In the genomic region with DNA sequence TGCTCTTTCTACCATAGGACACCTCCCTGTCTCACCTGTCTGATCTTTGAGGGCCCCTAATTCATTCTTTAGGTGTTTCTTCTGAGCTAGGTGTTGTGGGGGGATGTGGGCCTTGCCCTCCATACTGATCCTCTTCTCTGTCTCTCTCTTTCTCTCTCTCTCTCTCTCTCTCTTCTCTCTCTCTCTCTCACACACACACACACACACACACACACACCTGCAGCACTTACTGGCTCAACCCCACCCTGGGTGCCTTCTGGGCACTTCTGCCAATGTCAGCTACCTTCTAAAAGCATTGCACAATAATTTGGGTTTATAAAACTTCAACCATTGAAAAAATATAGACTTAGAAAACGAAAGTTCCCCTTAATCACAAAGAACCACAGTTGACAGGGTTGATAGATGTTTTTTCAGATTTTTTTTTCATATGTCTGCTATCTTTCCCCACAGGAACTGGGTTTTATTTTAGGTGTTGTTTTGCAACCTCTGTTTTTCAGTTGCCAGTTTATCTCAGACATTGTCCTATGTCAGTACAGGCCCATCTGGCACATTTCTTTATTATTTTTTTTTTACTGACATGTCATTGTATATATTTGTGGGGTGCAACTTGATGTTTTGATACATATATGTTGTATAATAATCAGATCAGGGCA, we compare ENCODE assay signal across 8 cellular contexts. TPM values are rescaled to one million over a fixed set of nuclear protein-coding genes. Genes with fewer than 3 reads are reported as not detected.
A peak's percentile ranks its signal among the peaks of the same experiment; 100 is the strongest.
DNase-seq lines count a peak whose midpoint lies in the region; ATAC-seq, FAIRE-seq and TF ChIP-seq lines count a peak whose summit lies in the region.

No MANE protein-coding gene starts in this region.

- intact Hi-C loops in activated B cell treated with CpG ODN at 0.5 μM for 24 hours (cut with micrococcal nuclease) (loop anchor here (1.0 kb wide), 8 partner anchors 12 to 395 kb away; partner anchors contain the start of genes SERINC3 and TTPAL), mucosa of descending colon (cut with DNase I, micrococcal nuclease) (no loop called here), ascending aorta (cut with DNase I) (loop anchor here (1.0 to 10.0 kb wide), 6 partner anchors 79 to 296 kb away; partner anchors contain the start of genes FITM2 and TTPAL)

- H3K27me3 Mint-ChIP-seq in activated B cell treated with CpG ODN at 0.5 μM for 24 hours: no peaks in the 10 kb centered on the region

- H3K27me3 ChIP-seq in liver (ENCODE audit: control insufficient read depth in 4 of 4, insufficient read depth in 4 of 4, low read length in 3 of 4) (no peaks in the 10 kb centered on the region), ascending aorta (no peaks in the 10 kb centered on the region)

- ATAC-seq in activated B cell treated with CpG ODN at 0.5 μM for 24 hours (ENCODE audit: low read depth) (no peak), mucosa of descending colon (no peak)

- 3% methylated on average over 1 of the region's 1 CpG for WGBS in liver

- H3K36me3 ChIP-seq in liver (ENCODE audit: control insufficient read depth in 4 of 4, insufficient read depth in 3 of 4, low read depth in 1 of 4, low read length in 3 of 4) (peaks cover 0 to 7% (median under 1%) of the 10 kb centered on the region in 4 donors), mucosa of descending colon (ENCODE audit: low read depth) (no peaks in the 10 kb centered on the region), ascending aorta (no peaks in the 10 kb centered on the region)

- H3K4me3 Mint-ChIP-seq in activated B cell treated with CpG ODN at 0.5 μM for 24 hours: no peak overlapping the region

- no peak overlapping the region for H3K4me3 ChIP-seq in liver (ENCODE audit: low read depth in 1 of 3, low read length in 3 of 3)
- H3K4me3 ChIP-seq in mucosa of descending colon: no peak overlapping the region
- H3K4me3 ChIP-seq in ascending aorta: no peak overlapping the region

- H3K9me3 ChIP-seq in liver (ENCODE audit: control insufficient read depth in 4 of 4, low read length in 3 of 4): no peaks in the 10 kb centered on the region
- no peaks in the 10 kb centered on the region for H3K9me3 ChIP-seq in mucosa of descending colon
- no peaks in the 10 kb centered on the region for H3K9me3 ChIP-seq in ascending aorta

- peak overlapping the region; percentile 93 for H3K27ac Mint-ChIP-seq in activated B cell treated with CpG ODN at 0.5 μM for 24 hours

- H3K9ac ChIP-seq in liver (ENCODE audit: low read depth in 1 of 2, low read length in 2 of 2): no peak overlapping the region

- H3K9me3 Mint-ChIP-seq in activated B cell treated with CpG ODN at 0.5 μM for 24 hours: peaks cover 2% of the 10 kb centered on the region

- POLR2A ChIA-PET in activated B cell treated with CpG ODN at 0.5 μM for 24 hours (lab: Charles Lee): interaction anchor here (0.6 to 4.1 kb wide), 20 partner anchors 8 to 134 kb away, joined by 3 to 51 read pairs (median 5); partner anchors contain the start of genes SERINC3 and TTPAL

- H3K36me3 Mint-ChIP-seq in activated B cell treated with CpG ODN at 0.5 μM for 24 hours (ENCODE audit: low read depth): peaks cover 65% of the 10 kb centered on the region

- TF ChIP-seq CTCF in activated B cell treated with CpG ODN at 0.5 μM for 24 hours (IDR thresholded peaks at IDR 0.05) (no peak), liver (IDR thresholded peaks at IDR 0.05; ENCODE audit: low read depth, low read length, missing input control) (no peak), mucosa of descending colon (IDR thresholded peaks at IDR 0.05) (no peak), ascending aorta (IDR thresholded peaks at IDR 0.05) (no peak)

- H3K27ac ChIP-seq in liver (ENCODE audit: low read depth in 1 of 2, low read length in 2 of 2): peak overlapping the region; percentile 72 to 78
- peak overlapping the region in 1 of 2 donors; percentile 88 for H3K27ac ChIP-seq in ascending aorta

- peaks cover 2 to 26% (median 24%) of the 10 kb centered on the region in 4 donors for H3K4me1 ChIP-seq in liver (ENCODE audit: control insufficient read depth in 4 of 4, insufficient read depth in 4 of 4, low read length in 3 of 4)
- peaks cover 19% of the 10 kb centered on the region for H3K4me1 ChIP-seq in mucosa of descending colon (ENCODE audit: low read depth)
- peaks cover 12 to 26% of the 10 kb centered on the region in 2 donors for H3K4me1 ChIP-seq in ascending aorta

- DNase-seq in stimulated activated naive CD4-positive, alpha-beta T cell (lab: John Stamatoyannopoulos, UW): peak in 5 of 6 experiments; percentile 34 to 80 (median 68)
- no peak for DNase-seq in stimulated activated naive CD4-positive, alpha-beta T cell treated with Interleukin-2 at 50 U/mL for 16 hours (lab: John Stamatoyannopoulos, UW)
- DNase-seq in activated B cell treated with CpG ODN at 0.5 μM for 24 hours (no peak), EL (no peak), mucosa of descending colon (no peak), ascending aorta (ENCODE audit: low spot score in 2 of 2) (no peak), RCC 7860 (ENCODE audit: low spot score) (no peak)

- CTCF ChIA-PET in activated B cell treated with CpG ODN at 0.5 μM for 24 hours (lab: Charles Lee): interaction anchor here (0.7 to 5.7 kb wide), 23 partner anchors 8 to 493 kb away, joined by 3 to 147 read pairs (median 5); partner anchors contain the start of gene SERINC3

- peaks cover 70% of the 10 kb centered on the region for H3K4me1 Mint-ChIP-seq in activated B cell treated with CpG ODN at 0.5 μM for 24 hours

- no peak for TF ChIP-seq RAD21 in liver (IDR thresholded peaks at IDR 0.05)

- FAIRE-seq in RCC 7860 (lab: Jason Lieb, UNC): no peak

TF ChIP-seq in liver, 16 proteins besides CTCF, POLR2A, EP300 and RAD21:
- TF ChIP-seq, protein P1, sequence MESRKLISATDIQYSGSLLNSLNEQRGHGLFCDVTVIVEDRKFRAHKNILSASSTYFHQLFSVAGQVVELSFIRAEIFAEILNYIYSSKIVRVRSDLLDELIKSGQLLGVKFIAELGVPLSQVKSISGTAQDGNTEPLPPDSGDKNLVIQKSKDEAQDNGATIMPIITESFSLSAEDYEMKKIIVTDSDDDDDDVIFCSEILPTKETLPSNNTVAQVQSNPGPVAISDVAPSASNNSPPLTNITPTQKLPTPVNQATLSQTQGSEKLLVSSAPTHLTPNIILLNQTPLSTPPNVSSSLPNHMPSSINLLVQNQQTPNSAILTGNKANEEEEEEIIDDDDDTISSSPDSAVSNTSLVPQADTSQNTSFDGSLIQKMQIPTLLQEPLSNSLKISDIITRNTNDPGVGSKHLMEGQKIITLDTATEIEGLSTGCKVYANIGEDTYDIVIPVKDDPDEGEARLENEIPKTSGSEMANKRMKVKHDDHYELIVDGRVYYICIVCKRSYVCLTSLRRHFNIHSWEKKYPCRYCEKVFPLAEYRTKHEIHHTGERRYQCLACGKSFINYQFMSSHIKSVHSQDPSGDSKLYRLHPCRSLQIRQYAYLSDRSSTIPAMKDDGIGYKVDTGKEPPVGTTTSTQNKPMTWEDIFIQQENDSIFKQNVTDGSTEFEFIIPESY (IDR thresholded peaks at IDR 0.05): peak; percentile 38
- TF ChIP-seq TAF1 (conservative IDR thresholded peaks at IDR 0.05) (no peak), RXRA (IDR thresholded peaks at IDR 0.05) (no peak), HNF4A (conservative IDR thresholded peaks at IDR 0.05) (peak in 1 of 2 donors; percentile 25), REST (IDR thresholded peaks at IDR 0.05) (peak; percentile 39), JUND (IDR thresholded peaks at IDR 0.05) (no peak), YY1 (IDR thresholded peaks at IDR 0.05) (no peak), NR2F2 (IDR thresholded peaks at IDR 0.05) (no peak), SP1 (IDR thresholded peaks at IDR 0.05) (no peak), ATF3 (IDR thresholded peaks at IDR 0.05) (no peak)
- TF ChIP-seq, protein P2, sequence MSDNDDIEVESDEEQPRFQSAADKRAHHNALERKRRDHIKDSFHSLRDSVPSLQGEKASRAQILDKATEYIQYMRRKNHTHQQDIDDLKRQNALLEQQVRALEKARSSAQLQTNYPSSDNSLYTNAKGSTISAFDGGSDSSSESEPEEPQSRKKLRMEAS (IDR thresholded peaks at IDR 0.05): no peak

RNA-seq across cellular contexts. Expression of gene PKIG, which starts 28.1 kb away (rescaled TPM):
- 181 and 191 TPM in 2 replicates for total RNA-seq in activated B cell treated with CpG ODN at 0.5 μM for 24 hours
- total RNA-seq in liver: 10 to 100 TPM; 10.6 to 23.1 TPM
- polyA plus RNA-seq in liver: 10 to 100 TPM; 23.7 to 24.3 TPM
- total RNA-seq in mucosa of descending colon: 100 to 1,000 TPM in 1 of 3 donors, 10 to 100 TPM in 2; 39.9 to 101 (median 42.4) TPM
- 84.7 TPM for total RNA-seq in ascending aorta

RNA-seq across cellular contexts. Expression of gene ADA, which starts 41.1 kb away (rescaled TPM):
- total RNA-seq in activated B cell treated with CpG ODN at 0.5 μM for 24 hours (68.9 and 72.3 TPM in 2 replicates), liver (1 to 10 TPM; 2.9 to 7.7 TPM), mucosa of descending colon (1 to 10 TPM; 2.2 to 6.9 (median 5.9) TPM), ascending aorta (0.75 TPM)
- 1 to 10 TPM; 2.9 to 3.1 TPM for polyA plus RNA-seq in liver

Comparison
In these comparisons a context has a peak if more than half of its experiments do, and no peak if none do; other contexts are left out.
1. DNase-seq: peak in stimulated activated naive CD4-positive, alpha-beta T cell (5 of 6); none in stimulated activated naive CD4-positive, alpha-beta T cell treated with Interleukin-2 at 50 U/mL for 16 hours (single experiment), activated B cell treated with CpG ODN at 0.5 μM for 24 hours (single experiment), EL (single experiment), mucosa of descending colon (0 of 3), ascending aorta (0 of 2) and RCC 7860 (single experiment).
2. intact Hi-C loops: an anchor here in activated B cell treated with CpG ODN at 0.5 μM for 24 hours (1.0 kb wide) and ascending aorta (1.0 to 10.0 kb wide); none called in mucosa of descending colon.